17 cellular contexts compared by ENCODE assay signal in the genomic region with DNA sequence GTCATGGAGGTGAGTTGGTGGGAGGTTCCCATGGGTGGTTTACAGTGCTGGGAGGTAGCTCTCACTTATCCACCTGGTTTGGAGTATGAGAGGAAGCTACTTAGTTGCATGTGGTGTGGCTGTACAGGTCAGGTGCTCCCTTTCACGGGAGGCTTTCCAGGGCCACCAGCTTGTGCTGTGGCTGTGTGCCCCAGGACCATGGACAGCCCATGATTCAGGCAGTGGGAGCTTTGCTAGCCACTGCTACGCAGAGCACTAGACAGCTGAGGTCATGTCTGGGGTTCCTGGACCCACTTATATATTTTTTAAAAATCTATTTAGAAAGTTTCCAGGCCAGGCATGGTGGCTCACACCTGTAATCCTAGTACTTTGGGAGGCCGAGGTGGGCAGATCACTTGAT. TPM values are rescaled to one million over a fixed set of nuclear protein-coding genes. Genes with fewer than 3 reads are reported as not detected.
A peak's percentile ranks its signal among the peaks of the same experiment; 100 is the strongest.
DNase-seq lines count a peak whose midpoint lies in the region; ATAC-seq, FAIRE-seq and TF ChIP-seq lines count a peak whose summit lies in the region.
"Had no signal": no experiment of that assay in that cellular context is flagged by ENCODE, and none has a peak within 500 bp of the region (broad histone marks: within the 10 kb centered on the region; RNA-seq: fewer than 3 reads in every experiment).

No MANE protein-coding gene starts in this region.

- TF ChIP-seq CTCF in A549 (IDR thresholded peaks at IDR 0.05) (no peak), HEK293 (tag by site-specific recombination; IDR thresholded peaks at IDR 0.05) (no peak), endodermal cell (conservative IDR thresholded peaks at IDR 0.05) (no peak)

- H3K36me3 ChIP-seq in HEK293 (ENCODE audit: control insufficient read depth in 2 of 2, insufficient read depth in 1 of 2, low read length in 2 of 2) = no peaks in the 10 kb centered on the region
- H3K36me3 ChIP-seq in endodermal cell (ENCODE audit: control insufficient read depth, insufficient read depth, low read length) = no peaks in the 10 kb centered on the region

- H3K27ac Mint-ChIP-seq in endodermal cell = no peak overlapping the region
- H3K27ac Mint-ChIP-seq: B cell; CD4-positive, alpha-beta T cell; IgD-negative memory B cell had no signal

- TF ChIP-seq RAD21 in A549 (conservative IDR thresholded peaks at IDR 0.05 in 1 of 2, IDR thresholded peaks at IDR 0.05 in 1 of 2) = no peak

- H3K4me2 ChIP-seq in A549 = no peak overlapping the region

- H3K9me3 ChIP-seq in A549 (no peaks in the 10 kb centered on the region), HEK293 (ENCODE audit: control insufficient read depth, insufficient read depth, low read depth, low read length) (no peaks in the 10 kb centered on the region), endodermal cell (ENCODE audit: control insufficient read depth, low read length) (no peaks in the 10 kb centered on the region)

- H3K9ac ChIP-seq in endodermal cell (ENCODE audit: extremely low read depth, low read length, poor library complexity, severe bottlenecking) = no peak overlapping the region

- CTCF ChIA-PET in A549 (lab: Yijun Ruan, JAX) (interaction anchor here (1.5 to 3.3 kb wide), 2 partner anchors 10 to 31 kb away, joined by 4 to 16 read pairs; no protein-coding TSS in a partner anchor), HEK293 (lab: Yijun Ruan, JAX) (no interaction called here)

- FAIRE-seq in A549 (lab: Jason Lieb, UNC) = no peak
- FAIRE-seq: G401.6, GM12892, H54 had no signal

- H3K27ac ChIP-seq in A549 = no peak overlapping the region
- no peak overlapping the region for H3K27ac ChIP-seq in HEK293 (ENCODE audit: extremely low read depth, low read depth, low read length)
- no peak overlapping the region for H3K27ac ChIP-seq in endodermal cell (ENCODE audit: low read depth, low read length)

- H3K4me1 ChIP-seq in A549 (peaks cover 10% of the 10 kb centered on the region; the same call in 1 of the 3 replicates), HEK293 (ENCODE audit: control insufficient read depth, insufficient read depth, low read length) (no peaks in the 10 kb centered on the region), endodermal cell (ENCODE audit: control insufficient read depth, insufficient read depth, low read length) (no peaks in the 10 kb centered on the region)

- no peak for DNase-seq in A549 (ENCODE audit: low read depth in 1 of 2, low spot score in 1 of 2)
- DNase-seq in endodermal cell = peak; percentile 40
- no peak for DNase-seq in epidermal melanocyte (ENCODE audit: insufficient read length, low spot score)
- no peak for DNase-seq in activated CD4-positive, alpha-beta T cell treated with anti-CD3 and anti-CD28 coated beads for 4 hours
- no peak for DNase-seq in DMS153 (lab: John Stamatoyannopoulos, UW)
- no peak for DNase-seq in NCI-H187 (lab: John Stamatoyannopoulos, UW)
- DNase-seq: C1 segment of cervical spinal cord; CD4-positive, alpha-beta T cell; DMS79 treated with DMSO at 0.1 percent for 48 hours; EL had no signal

- H3K27me3 ChIP-seq in endodermal cell (ENCODE audit: control insufficient read depth, insufficient read depth, low read length, poor library complexity, severe bottlenecking) = no peaks in the 10 kb centered on the region

- peaks cover 1% of the 10 kb centered on the region for H3K27me3 Mint-ChIP-seq in endodermal cell (ENCODE audit: insufficient read depth)
- H3K27me3 Mint-ChIP-seq: B cell had no signal

- no peak for ATAC-seq in A549

- TF ChIP-seq POLR2A in A549 (IDR thresholded peaks at IDR 0.05; ENCODE audit: low read length) = no peak

- WGBS in A549 (ENCODE audit: missing lambda C conversion rate) = 69% methylated on average over 3 of the region's 3 CpGs
- 94 to 100% methylated on average over 2 to 3 of the region's 3 CpGs for WGBS in endodermal cell (ENCODE audit: insufficient coverage in 1 of 2, insufficient read length in 1 of 2), 2 experiments

- no peaks in the 10 kb centered on the region for H3K9me3 Mint-ChIP-seq in endodermal cell
- H3K9me3 Mint-ChIP-seq: CD4-positive, alpha-beta T cell; IgD-negative memory B cell had no signal

- POLR2A ChIA-PET in A549 (lab: Yijun Ruan, JAX) (no interaction called here), HEK293 (lab: Yijun Ruan, JAX) (no interaction called here)

- no peak overlapping the region for H3K4me3 ChIP-seq in A549
- no peak overlapping the region for H3K4me3 ChIP-seq in HEK293 (ENCODE audit: low read depth, low read length)
- no peak overlapping the region for H3K4me3 ChIP-seq in endodermal cell (ENCODE audit: low read length)

- no peaks in the 10 kb centered on the region for H3K4me1 Mint-ChIP-seq in endodermal cell
- H3K4me1 Mint-ChIP-seq: B cell had no signal

- no peak overlapping the region for H3K4me3 Mint-ChIP-seq in endodermal cell
- H3K4me3 Mint-ChIP-seq: B cell; CD4-positive, alpha-beta T cell; IgD-negative memory B cell had no signal

- TF ChIP-seq EP300 in A549 (IDR thresholded peaks at IDR 0.05) = no peak

- no peaks in the 10 kb centered on the region for H3K36me3 Mint-ChIP-seq in endodermal cell (ENCODE audit: low read depth)
- H3K36me3 Mint-ChIP-seq: IgD-negative memory B cell had no signal

TF ChIP-seq in HEK293, 187 proteins besides CTCF, POLR2A, EP300 and RAD21:
- TF ChIP-seq, protein P1, sequence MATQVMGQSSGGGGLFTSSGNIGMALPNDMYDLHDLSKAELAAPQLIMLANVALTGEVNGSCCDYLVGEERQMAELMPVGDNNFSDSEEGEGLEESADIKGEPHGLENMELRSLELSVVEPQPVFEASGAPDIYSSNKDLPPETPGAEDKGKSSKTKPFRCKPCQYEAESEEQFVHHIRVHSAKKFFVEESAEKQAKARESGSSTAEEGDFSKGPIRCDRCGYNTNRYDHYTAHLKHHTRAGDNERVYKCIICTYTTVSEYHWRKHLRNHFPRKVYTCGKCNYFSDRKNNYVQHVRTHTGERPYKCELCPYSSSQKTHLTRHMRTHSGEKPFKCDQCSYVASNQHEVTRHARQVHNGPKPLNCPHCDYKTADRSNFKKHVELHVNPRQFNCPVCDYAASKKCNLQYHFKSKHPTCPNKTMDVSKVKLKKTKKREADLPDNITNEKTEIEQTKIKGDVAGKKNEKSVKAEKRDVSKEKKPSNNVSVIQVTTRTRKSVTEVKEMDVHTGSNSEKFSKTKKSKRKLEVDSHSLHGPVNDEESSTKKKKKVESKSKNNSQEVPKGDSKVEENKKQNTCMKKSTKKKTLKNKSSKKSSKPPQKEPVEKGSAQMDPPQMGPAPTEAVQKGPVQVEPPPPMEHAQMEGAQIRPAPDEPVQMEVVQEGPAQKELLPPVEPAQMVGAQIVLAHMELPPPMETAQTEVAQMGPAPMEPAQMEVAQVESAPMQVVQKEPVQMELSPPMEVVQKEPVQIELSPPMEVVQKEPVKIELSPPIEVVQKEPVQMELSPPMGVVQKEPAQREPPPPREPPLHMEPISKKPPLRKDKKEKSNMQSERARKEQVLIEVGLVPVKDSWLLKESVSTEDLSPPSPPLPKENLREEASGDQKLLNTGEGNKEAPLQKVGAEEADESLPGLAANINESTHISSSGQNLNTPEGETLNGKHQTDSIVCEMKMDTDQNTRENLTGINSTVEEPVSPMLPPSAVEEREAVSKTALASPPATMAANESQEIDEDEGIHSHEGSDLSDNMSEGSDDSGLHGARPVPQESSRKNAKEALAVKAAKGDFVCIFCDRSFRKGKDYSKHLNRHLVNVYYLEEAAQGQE (tag by site-specific recombination; IDR thresholded peaks at IDR 0.05) = peak; percentile 89
- no peak for TF ChIP-seq SCRT2 (tag by site-specific recombination; IDR thresholded peaks at IDR 0.05)

TF ChIP-seq in PFSK-1, 5 proteins besides CTCF, POLR2A, EP300 and RAD21:
- TF ChIP-seq, protein P1 (IDR thresholded peaks at IDR 0.05; ENCODE audit: insufficient read depth in 1 of 2, low read depth in 2 of 2, low read length in 2 of 2) = peak; percentile 67 to 84
- no peak for TF ChIP-seq SIN3A (IDR thresholded peaks at IDR 0.05; ENCODE audit: borderline replicate concordance, insufficient read depth, low read length)
- no peak for TF ChIP-seq TAF1 (IDR thresholded peaks at IDR 0.05; ENCODE audit: borderline replicate concordance, insufficient read depth, low read length)

RNA-seq across cellular contexts. Expression of gene KCNMA1, which starts 42.5 kb away (rescaled TPM):
- polyA plus RNA-seq in A549 (2011; rRNA removed) (14.9 and 16.2 TPM in 2 replicates), A549 (2017; fragmentation: RNase III; extraction: RNeasy Plus Mini Kit Qiagen cat#74134 plus additional on column Dnase treatment) (30.6 to 36.7 TPM (median 34.2 TPM) in 3 replicates)
- polyA plus RNA-seq in A549 (2012; cell fraction: cytosol; rRNA removed) = 36.9 and 42.2 TPM in 2 replicates
- polyA plus RNA-seq in A549 (2012; cell fraction: nucleus; rRNA removed) = 50.8 and 52.5 TPM in 2 replicates
- 29.5 and 33.5 TPM in 2 replicates for polyA minus RNA-seq in A549 (2011; rRNA and poly(A)+ RNA removed)
- polyA plus RNA-seq in PFSK-1 (2012; ENCODE audit: insufficient read length, low read depth) = 41.4 TPM
- total RNA-seq in endodermal cell = 1 to 10 TPM in 1 of 2 donors, under 1 TPM in 1; 0.55 to 1.3 TPM
- 2.7 TPM for polyA plus RNA-seq in endodermal cell (2013, experiment 1 of 2)
- 1.7 TPM for polyA plus RNA-seq in endodermal cell (2013, experiment 2 of 2)
- total RNA-seq: CD4-positive, alpha-beta T cell had no signal
